ENCODE assay signal across 8 cellular contexts in the genomic region with DNA sequence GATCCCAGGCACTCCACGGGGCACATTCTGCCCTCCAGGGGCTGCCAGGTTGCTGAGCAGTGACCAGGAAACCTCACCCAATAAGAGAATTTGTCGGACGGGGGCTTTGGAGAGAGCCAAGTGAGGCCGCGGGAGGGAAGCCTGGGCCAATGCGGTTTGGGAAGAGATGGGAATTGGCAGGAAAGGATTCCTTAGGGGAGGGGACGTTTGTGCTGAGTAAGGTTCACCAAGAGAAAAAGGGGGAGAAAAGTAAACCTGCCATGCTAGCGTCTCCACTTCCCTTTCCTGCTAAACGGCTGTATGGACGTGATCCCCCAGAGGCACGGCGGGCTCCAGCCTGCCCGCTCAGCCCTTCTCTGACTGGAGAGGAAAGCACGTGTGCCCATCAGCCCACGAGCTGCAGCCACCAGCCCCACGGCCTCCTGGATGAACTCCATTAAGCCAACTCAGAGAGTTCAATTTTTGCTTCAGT.
DNase-seq lines count a peak whose midpoint lies in the region; ATAC-seq and TF ChIP-seq lines count a peak whose summit lies in the region.

No MANE protein-coding gene starts in this region.

- DNase-seq in activated naive CD4-positive, alpha-beta T cell treated with Interleukin-2 at 50 U/mL for 16 hours: peak; percentile 46
- no peak for DNase-seq in activated naive CD4-positive, alpha-beta T cell treated with anti-CD3 and anti-CD28 coated beads, Interleukin-2, amount 50 U/mL, for 16 hours
- no peak for DNase-seq in thoracic aorta (ENCODE audit: low spot score)
- no peak for DNase-seq in islet precursor cell
- DNase-seq in HuH-7.5 (ENCODE audit: low spot score): no peak

- peak overlapping the region; percentile 45 to 46 for H3K4me3 ChIP-seq in duodenal mucosa (ENCODE audit: low read depth in 1 of 2, low read length in 2 of 2)
- peak overlapping the region; percentile 9 for H3K4me3 ChIP-seq in thoracic aorta

- H3K9me3 ChIP-seq in duodenal mucosa (ENCODE audit: control insufficient read depth in 1 of 2, low read length in 2 of 2): no peaks in the 10 kb centered on the region
- H3K9me3 ChIP-seq in thoracic aorta: no peaks in the 10 kb centered on the region

- ATAC-seq in HG03457 (IDR thresholded peaks at IDR 0.05; ENCODE audit: unreplicated experiment): peak; percentile 12
- ATAC-seq in thoracic aorta (ENCODE audit: insufficient number of reproducible peaks, low FRiP score, low read depth): no peak
- ATAC-seq in SK-N-SH treated with all-trans-retinoic acid at 6 μM for 48 hours: no peak

- no peak overlapping the region for H3K9ac ChIP-seq in duodenal mucosa (ENCODE audit: low read depth in 1 of 2, low read length in 2 of 2)

- no peak for TF ChIP-seq CTCF in thoracic aorta (IDR thresholded peaks at IDR 0.05)

- H3K27ac ChIP-seq in duodenal mucosa (ENCODE audit: low read depth, low read length) (no peak overlapping the region), thoracic aorta (no peak overlapping the region)

- H3K4me1 ChIP-seq in duodenal mucosa (ENCODE audit: control insufficient read depth in 1 of 2, insufficient read depth in 2 of 2, low read length in 2 of 2) (peaks cover 29 to 34% of the 10 kb centered on the region in 2 donors), thoracic aorta (ENCODE audit: control insufficient read depth in 1 of 2, low read depth in 2 of 2) (no peaks in the 10 kb centered on the region)

- H3K36me3 ChIP-seq in duodenal mucosa (ENCODE audit: control insufficient read depth in 1 of 2, insufficient read depth in 2 of 2, low read length in 2 of 2) (no peaks in the 10 kb centered on the region), thoracic aorta (no peaks in the 10 kb centered on the region)

- H3K27me3 ChIP-seq in duodenal mucosa (ENCODE audit: control insufficient read depth in 1 of 2, insufficient read depth in 2 of 2, low read length in 2 of 2) (no peaks in the 10 kb centered on the region), thoracic aorta (replicated peaks; ENCODE audit: insufficient read depth) (no peaks in the 10 kb centered on the region)

TF ChIP-seq in SK-N-SH treated with all-trans-retinoic acid at 6 μM for 48 hours, 23 proteins besides CTCF, POLR2A, EP300 and RAD21:
- TF ChIP-seq PPARA (CRISPR knock-in tag; IDR thresholded peaks at IDR 0.05; ENCODE audit: borderline replicate concordance) (no peak), ISL1 (CRISPR knock-in tag; IDR thresholded peaks at IDR 0.05) (no peak)
